Comparison of ENCODE assay signal across 8 cellular contexts in the genomic region with DNA sequence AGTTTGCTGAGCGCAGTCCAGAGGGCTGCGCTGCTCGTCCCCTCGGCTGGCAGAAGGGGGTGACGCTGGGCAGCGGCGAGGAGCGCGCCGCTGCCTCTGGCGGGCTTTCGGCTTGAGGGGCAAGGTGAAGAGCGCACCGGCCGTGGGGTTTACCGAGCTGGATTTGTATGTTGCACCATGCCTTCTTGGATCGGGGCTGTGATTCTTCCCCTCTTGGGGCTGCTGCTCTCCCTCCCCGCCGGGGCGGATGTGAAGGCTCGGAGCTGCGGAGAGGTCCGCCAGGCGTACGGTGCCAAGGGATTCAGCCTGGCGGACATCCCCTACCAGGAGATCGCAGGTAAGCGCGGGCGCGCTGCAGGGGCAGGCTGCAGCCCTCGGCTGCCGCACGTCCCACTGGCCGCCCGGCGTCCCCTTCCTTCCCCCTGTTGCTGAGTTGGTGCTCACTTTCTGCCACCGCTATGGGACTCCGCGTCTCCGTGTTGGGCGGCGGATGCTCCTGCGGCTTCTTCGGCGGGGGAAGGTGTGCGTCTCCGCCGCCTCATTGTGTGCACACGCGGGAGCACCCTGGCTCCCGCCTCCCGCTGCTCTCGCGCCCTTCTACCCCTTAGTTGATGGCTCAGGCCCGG. TPM values are rescaled to one million over a fixed set of nuclear protein-coding genes. Genes with fewer than 3 reads are reported as not detected.
DNase-seq lines count a peak whose midpoint lies in the region; ATAC-seq lines count a peak whose summit lies in the region.

No MANE protein-coding gene starts in this region.

- H3K4me3 ChIP-seq in H7 (ENCODE audit: insufficient read depth, low read depth, low read length) (peak overlapping the region; percentile 96), endocrine pancreas (ENCODE audit: control insufficient read depth, insufficient read depth, low read length) (peak overlapping the region; percentile 93), muscle layer of colon (ENCODE audit: low read depth in 1 of 2, low read length in 2 of 2) (peak overlapping the region; percentile 73 to 85)

- H3K36me3 Mint-ChIP-seq in immature natural killer cell, result peaks cover 0 to 8% (median 3%) of the 10 kb centered on the region in 3 donors

- H3K27ac ChIP-seq in muscle layer of colon (ENCODE audit: low read depth, low read length), result peak overlapping the region; percentile 73

- no peak overlapping the region for H3K27ac Mint-ChIP-seq in immature natural killer cell

- no peak overlapping the region for H3K4me3 Mint-ChIP-seq in immature natural killer cell

- H3K9ac ChIP-seq in endocrine pancreas (ENCODE audit: control insufficient read depth, insufficient read depth, low read length) (peak overlapping the region; percentile 78), muscle layer of colon (ENCODE audit: low read length) (peak overlapping the region; percentile 30)

- peaks cover 11% of the 10 kb centered on the region for H3K4me1 ChIP-seq in endocrine pancreas (ENCODE audit: control insufficient read depth, insufficient read depth, low read length)
- H3K4me1 ChIP-seq in muscle layer of colon (ENCODE audit: insufficient read depth, low read length), result peaks cover 12% of the 10 kb centered on the region

- peak; percentile 68 for DNase-seq in H7
- peak; percentile 14 for DNase-seq in NCI-H524 treated with DMSO at 0.1 percent for 48 hours (lab: John Stamatoyannopoulos, UW)
- DNase-seq in immature natural killer cell, result no peak
- no peak for DNase-seq in stimulated activated CD8-positive, alpha-beta memory T cell treated with anti-CD3 and anti-CD28 coated beads, Interleukin-4, amount 100 ng/mL, for 48 hours

- H3K36me3 ChIP-seq in H7 (replicated peaks; ENCODE audit: control insufficient read depth, insufficient read depth, low read length), result no peaks in the 10 kb centered on the region
- H3K36me3 ChIP-seq in endocrine pancreas (ENCODE audit: control insufficient read depth, insufficient read depth, low read length), result no peaks in the 10 kb centered on the region
- no peaks in the 10 kb centered on the region for H3K36me3 ChIP-seq in muscle layer of colon (ENCODE audit: insufficient read depth, low read length)

- peaks cover 8 to 12% (median 11%) of the 10 kb centered on the region in 3 donors for H3K27me3 Mint-ChIP-seq in immature natural killer cell (ENCODE audit: low read depth in 3 of 3)

- ATAC-seq in HG03571 (IDR thresholded peaks at IDR 0.05; ENCODE audit: unreplicated experiment), result no peak
- ATAC-seq in GM18873 (IDR thresholded peaks at IDR 0.05; ENCODE audit: low FRiP score, unreplicated experiment), result no peak

- H3K27me3 ChIP-seq in H7 (ENCODE audit: control insufficient read depth, insufficient read depth, low read length), result no peaks in the 10 kb centered on the region
- no peaks in the 10 kb centered on the region for H3K27me3 ChIP-seq in endocrine pancreas (ENCODE audit: control insufficient read depth, insufficient read depth, low read length)
- peaks cover 0 to 6% of the 10 kb centered on the region in 2 donors for H3K27me3 ChIP-seq in muscle layer of colon (ENCODE audit: control insufficient read depth in 1 of 2, insufficient read depth in 2 of 2, low read length in 2 of 2)

- H3K9me3 Mint-ChIP-seq in immature natural killer cell, result peaks cover 2 to 39% (median 13%) of the 10 kb centered on the region in 6 donors

- H3K9me3 ChIP-seq in endocrine pancreas (ENCODE audit: control insufficient read depth, low read length) (no peaks in the 10 kb centered on the region), muscle layer of colon (ENCODE audit: low read length) (no peaks in the 10 kb centered on the region)

- no peaks in the 10 kb centered on the region for H3K4me1 Mint-ChIP-seq in immature natural killer cell

RNA-seq across cellular contexts. Expression of a gene that starts 0.8 kb away (rescaled TPM):
- 63.7 and 77.2 TPM in 2 replicates for total RNA-seq in H7 (2014; rRNA removed; shearing (Covaris generic))
- polyA plus RNA-seq in immature natural killer cell, result not detected

Comparison
In these comparisons a context has a peak if more than half of its experiments do, and no peak if none do; other contexts are left out.
1. DNase-seq: peak in H7 (single experiment) and NCI-H524 treated with DMSO at 0.1 percent for 48 hours (single experiment); none in immature natural killer cell (0 of 3) and stimulated activated CD8-positive, alpha-beta memory T cell treated with anti-CD3 and anti-CD28 coated beads, Interleukin-4, amount 100 ng/mL, for 48 hours (single experiment).
2. Peak in every context shown above with its lines, with median percentiles within 50 percentile points of each other: H3K4me3 ChIP-seq.